ENCODE assay signal across 8 cellular contexts in genomic region chr19:6531163-6531955, GRCh38. TPM values are rescaled to one million over a fixed set of nuclear protein-coding genes. Genes with fewer than 3 reads are reported as not detected.
DNase-seq lines count a peak whose midpoint lies in the region; ATAC-seq, FAIRE-seq and TF ChIP-seq lines count a peak whose summit lies in the region.

No MANE protein-coding gene starts in this region.

- peak; percentile 15 to 21; a peak in 4 of 6 replicates for ATAC-seq in A549
- peak; percentile 9 for ATAC-seq in HG02970 (IDR thresholded peaks at IDR 0.05; ENCODE audit: low FRiP score, unreplicated experiment)
- ATAC-seq in GM18505 (IDR thresholded peaks at IDR 0.05; ENCODE audit: unreplicated experiment) = no peak

- peak overlapping the region; percentile 98 for H3K4me2 ChIP-seq in A549

- peak overlapping the region; percentile 98 to 99 for H3K27ac ChIP-seq in A549
- no peak overlapping the region for H3K27ac ChIP-seq in brain microvascular endothelial cell

- CTCF ChIA-PET in A549 (lab: Yijun Ruan, JAX) = interaction anchor here (0.8 kb wide), 1 partner anchor 21 kb away, joined by 3 read pairs; no protein-coding TSS in a partner anchor

- in situ Hi-C loops in brain microvascular endothelial cell (cut with HindIII; ENCODE audit: low pct_ligation_motif_present, low sequenced_read_pairs) = no loop called here

- no peak for FAIRE-seq in A549 (lab: Jason Lieb, UNC)

- DNase-seq in A549 (ENCODE audit: low read depth in 1 of 2, low spot score in 1 of 2) (no peak), brain microvascular endothelial cell (no peak), NCI-H2107 (lab: John Stamatoyannopoulos, UW) (no peak), COR-L47 (lab: John Stamatoyannopoulos, UW) (no peak), activated gamma-delta T cell treated with Interleukin-2 at 50 U/mL for 16 hours (no peak)

- H3K4me3 ChIP-seq in A549 (peak overlapping the region; percentile 76), brain microvascular endothelial cell (ENCODE audit: low read depth, low read length) (peak overlapping the region; percentile 61), mononuclear cell (ENCODE audit: low read length) (peak overlapping the region; percentile 28)

- TF ChIP-seq EP300 in A549 (IDR thresholded peaks at IDR 0.05) = no peak

- TF ChIP-seq POLR2A in A549 (IDR thresholded peaks at IDR 0.05; ENCODE audit: low read length) (no peak), GM18505 (IDR thresholded peaks at IDR 0.05; ENCODE audit: borderline replicate concordance, extremely low read depth, insufficient read depth, insufficient read length) (no peak)

- 2% methylated on average over 22 of the region's 57 CpGs for WGBS in A549 (ENCODE audit: missing lambda C conversion rate)

- H3K9me3 ChIP-seq in A549 (no peaks in the 10 kb centered on the region), mononuclear cell (ENCODE audit: low read depth, low read length) (no peaks in the 10 kb centered on the region)

- TF ChIP-seq CTCF in A549 (IDR thresholded peaks at IDR 0.05) (no peak), brain microvascular endothelial cell (IDR thresholded peaks at IDR 0.05; ENCODE audit: low read depth, low read length, missing control alignments) (no peak)

- H3K4me1 ChIP-seq in A549 (peaks cover 32% of the 10 kb centered on the region), mononuclear cell (ENCODE audit: insufficient read depth, low read length) (peaks cover 54% of the 10 kb centered on the region)

- TF ChIP-seq RAD21 in A549 (conservative IDR thresholded peaks at IDR 0.05 in 1 of 2, IDR thresholded peaks at IDR 0.05 in 1 of 2) = no peak

- H3K36me3 ChIP-seq in brain microvascular endothelial cell (replicated peaks) = no peaks in the 10 kb centered on the region

- H3K27me3 ChIP-seq in brain microvascular endothelial cell (replicated peaks) = peaks cover 17% of the 10 kb centered on the region
- H3K27me3 ChIP-seq in mononuclear cell (ENCODE audit: insufficient read depth, low read length) = peaks cover 22% of the 10 kb centered on the region

- POLR2A ChIA-PET in A549 (lab: Yijun Ruan, JAX) = interaction anchor here (0.7 to 1.6 kb wide), 17 partner anchors 10 to 332 kb away, joined by 3 to 22 read pairs (median 4); no protein-coding TSS in a partner anchor

TF ChIP-seq in A549, 52 proteins besides CTCF, POLR2A, EP300 and RAD21:
- TF ChIP-seq, protein P1, sequence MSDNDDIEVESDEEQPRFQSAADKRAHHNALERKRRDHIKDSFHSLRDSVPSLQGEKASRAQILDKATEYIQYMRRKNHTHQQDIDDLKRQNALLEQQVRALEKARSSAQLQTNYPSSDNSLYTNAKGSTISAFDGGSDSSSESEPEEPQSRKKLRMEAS (IDR thresholded peaks at IDR 0.05) = no peak
- no peak for TF ChIP-seq CBX8 (IDR thresholded peaks at IDR 0.05)
- TF ChIP-seq PHF8 (IDR thresholded peaks at IDR 0.05; ENCODE audit: borderline replicate concordance, low read depth) = peak; percentile 80; the same call in 1 of the 2 replicates
- no peak for TF ChIP-seq FOSB (CRISPR knock-in tag; IDR thresholded peaks at IDR 0.05)

RNA-seq across cellular contexts. Expression of gene TNFSF9, which starts 0.5 kb away (rescaled TPM):
- 5.4 and 6.3 TPM in 2 replicates for polyA plus RNA-seq in A549 (2011; rRNA removed)
- 7.6 and 11.7 TPM in 2 replicates for polyA plus RNA-seq in A549 (2012; cell fraction: cytosol; rRNA removed)
- 10.4 and 15.2 TPM in 2 replicates for polyA plus RNA-seq in A549 (2012; cell fraction: nucleus; rRNA removed)
- 11.1 to 16.7 TPM (median 15.9 TPM) in 3 replicates for polyA plus RNA-seq in A549 (2017; fragmentation: RNase III; extraction: RNeasy Plus Mini Kit Qiagen cat#74134 plus additional on column Dnase treatment)
- 1.9 and 2.6 TPM in 2 replicates for polyA minus RNA-seq in A549 (2011; rRNA and poly(A)+ RNA removed)
- 10.5 TPM for total RNA-seq in mononuclear cell

RNA-seq across cellular contexts. Expression of gene TUBB4A, which starts 29.2 kb away (rescaled TPM):
- 2.2 and 2.5 TPM in 2 replicates for polyA plus RNA-seq in A549 (2011; rRNA removed)
- polyA plus RNA-seq in A549 (2012; cell fraction: cytosol; rRNA removed) = 10.5 and 13.2 TPM in 2 replicates
- polyA plus RNA-seq in A549 (2012; cell fraction: nucleus; rRNA removed) = 9.8 and 12.8 TPM in 2 replicates
- polyA plus RNA-seq in A549 (2017; fragmentation: RNase III; extraction: RNeasy Plus Mini Kit Qiagen cat#74134 plus additional on column Dnase treatment) = 15.4 to 17.6 TPM (median 17.5 TPM) in 3 replicates
- 7.2 and 19.0 TPM in 2 replicates for polyA minus RNA-seq in A549 (2011; rRNA and poly(A)+ RNA removed)
- total RNA-seq in mononuclear cell = 0.10 TPM

RNA-seq across cellular contexts. Expression of gene DENND1C, which starts 49.8 kb away (rescaled TPM):
- 0.26 and 0.30 TPM in 2 replicates for polyA plus RNA-seq in A549 (2011; rRNA removed)
- polyA plus RNA-seq in A549 (2012; cell fraction: cytosol; rRNA removed) = 0.26 and 0.35 TPM in 2 replicates
- polyA plus RNA-seq in A549 (2012; cell fraction: nucleus; rRNA removed) = 0.20 and 0.35 TPM in 2 replicates
- 0.22 to 0.32 TPM (median 0.28 TPM) in 3 replicates for polyA plus RNA-seq in A549 (2017; fragmentation: RNase III; extraction: RNeasy Plus Mini Kit Qiagen cat#74134 plus additional on column Dnase treatment)
- 0.24 TPM in 1 of 2 replicates, not detected in the other for polyA minus RNA-seq in A549 (2011; rRNA and poly(A)+ RNA removed)
- total RNA-seq in mononuclear cell = 23.9 TPM

RNA-seq across cellular contexts. Expression of gene CD70, which starts 59.6 kb away (rescaled TPM):
- 7.7 and 10.0 TPM in 2 replicates for polyA plus RNA-seq in A549 (2011; rRNA removed)
- polyA plus RNA-seq in A549 (2012; cell fraction: cytosol; rRNA removed) = 19.2 and 29.9 TPM in 2 replicates
- polyA plus RNA-seq in A549 (2012; cell fraction: nucleus; rRNA removed) = 27.0 and 38.1 TPM in 2 replicates
- 25.0 to 43.3 TPM (median 35.7 TPM) in 3 replicates for polyA plus RNA-seq in A549 (2017; fragmentation: RNase III; extraction: RNeasy Plus Mini Kit Qiagen cat#74134 plus additional on column Dnase treatment)
- polyA minus RNA-seq in A549 (2011; rRNA and poly(A)+ RNA removed) = 4.9 and 5.6 TPM in 2 replicates
- 1.4 TPM for total RNA-seq in mononuclear cell
